Comparison of ENCODE assay signal across 7 cellular contexts in genomic region chr22:28678778-28679610, GRCh38. TPM values are rescaled to one million over a fixed set of nuclear protein-coding genes. Genes with fewer than 3 reads are reported as not detected.
DNase-seq lines count a peak whose midpoint lies in the region; ATAC-seq and TF ChIP-seq lines count a peak whose summit lies in the region.
"Not testable (repeated sequence)": the region's sequence is repeated elsewhere in the genome, so short reads cannot be mapped to it uniquely, and the experiment has no call there.

No MANE protein-coding gene starts in this region.

- H3K27ac ChIP-seq in heart right ventricle (peak overlapping the region in 9 of 10 donors; percentile 64 to 81 (median 74)), gastrocnemius medialis (peak overlapping the region; percentile 46 to 72 (median 62))

- H3K36me3 ChIP-seq in heart right ventricle, gastrocnemius medialis: not testable (repeated sequence)

- not testable (repeated sequence) for H3K27ac Mint-ChIP-seq in activated CD8-positive, alpha-beta T cell treated with anti-CD3 and anti-CD28 coated beads, Interleukin-2, amount 10 ng/mL, durations not matched to agents 7 days and 5 days

- in situ Hi-C loops in gastrocnemius medialis (cut with MboI; ENCODE audit: low sequenced_read_pairs in 4 of 4): not testable (repeated sequence)

- H3K4me3 ChIP-seq in GM08714 (ENCODE audit: low read length): peak overlapping the region; percentile 51
- H3K4me3 ChIP-seq in heart right ventricle: peak overlapping the region; percentile 74 to 95 (median 90)
- peak overlapping the region; percentile 60 to 80 (median 77) for H3K4me3 ChIP-seq in gastrocnemius medialis

- 9 to 12% methylated on average over 57 to 58 of the region's 58 CpGs for WGBS in heart right ventricle, 2 donors

- TF ChIP-seq CTCF in heart right ventricle (IDR thresholded peaks at IDR 0.05); gastrocnemius medialis (IDR thresholded peaks at IDR 0.05 in 4 of 5, conservative IDR thresholded peaks at IDR 0.05 in 1 of 5): not testable (repeated sequence)

- POLR2A ChIA-PET in activated CD8-positive, alpha-beta T cell treated with anti-CD3 and anti-CD28 coated beads, Interleukin-2, amount 10 ng/mL, durations not matched to agents 7 days and 5 days (lab: Charles Lee): interaction anchor here (0.5 kb wide), 1 partner anchor 688 kb away, joined by 4 read pairs; no protein-coding TSS in a partner anchor

- not testable (repeated sequence) for H3K9me3 ChIP-seq in heart right ventricle, gastrocnemius medialis

- DNase-seq in NCI-H748 (lab: John Stamatoyannopoulos, UW; ENCODE audit: unreplicated experiment) (peak; percentile 50), heart right ventricle (peak in 1 of 2 donors; percentile 24), midbrain (lab: John Stamatoyannopoulos, UW) (peak; percentile 21)
- DNase-seq in activated CD8-positive, alpha-beta T cell treated with anti-CD3 and anti-CD28 coated beads, Interleukin-2, amount 10 ng/mL, durations not matched to agents 7 days and 5 days; gastrocnemius medialis: not testable (repeated sequence)
- DNase-seq in central memory CD4-positive, alpha-beta T cell: peak; percentile 8

- peaks cover 20% of the 10 kb centered on the region for H3K4me1 Mint-ChIP-seq in activated CD8-positive, alpha-beta T cell treated with anti-CD3 and anti-CD28 coated beads, Interleukin-2, amount 10 ng/mL, durations not matched to agents 7 days and 5 days (ENCODE audit: low read depth)

- peaks cover 0 to 27% (median 9%) of the 10 kb centered on the region in 9 donors for H3K4me1 ChIP-seq in heart right ventricle
- not testable (repeated sequence) for H3K4me1 ChIP-seq in gastrocnemius medialis

- not testable (repeated sequence) for TF ChIP-seq POLR2A in gastrocnemius medialis (IDR thresholded peaks at IDR 0.05)

- intact Hi-C loops in heart right ventricle (cut with DNase I): loop anchor here in 2 of 10 donors (2.0 to 10.0 kb wide), 2 partner anchors 30 to 66 kb away; partner anchors contain the start of genes CHEK2 (in 1 of the 2) and HSCB (in 1 of the 2)
- intact Hi-C loops in gastrocnemius medialis (cut with DNase I; ENCODE audit: low total_unique reads): not testable (repeated sequence)

- CTCF ChIA-PET in activated CD8-positive, alpha-beta T cell treated with anti-CD3 and anti-CD28 coated beads, Interleukin-2, amount 10 ng/mL, durations not matched to agents 7 days and 5 days (lab: Charles Lee): not testable (repeated sequence)

- peak overlapping the region; percentile 52 for H3K4me3 Mint-ChIP-seq in activated CD8-positive, alpha-beta T cell treated with anti-CD3 and anti-CD28 coated beads, Interleukin-2, amount 10 ng/mL, durations not matched to agents 7 days and 5 days

- H3K36me3 Mint-ChIP-seq in activated CD8-positive, alpha-beta T cell treated with anti-CD3 and anti-CD28 coated beads, Interleukin-2, amount 10 ng/mL, durations not matched to agents 7 days and 5 days (ENCODE audit: low read depth): not testable (repeated sequence)

- H3K9me3 Mint-ChIP-seq in activated CD8-positive, alpha-beta T cell treated with anti-CD3 and anti-CD28 coated beads, Interleukin-2, amount 10 ng/mL, durations not matched to agents 7 days and 5 days (ENCODE audit: insufficient read depth): not testable (repeated sequence)

- H3K27me3 Mint-ChIP-seq in activated CD8-positive, alpha-beta T cell treated with anti-CD3 and anti-CD28 coated beads, Interleukin-2, amount 10 ng/mL, durations not matched to agents 7 days and 5 days (ENCODE audit: low read depth): peaks cover 67% of the 10 kb centered on the region

- H3K27me3 ChIP-seq in heart right ventricle: peaks cover 0 to 56% (median 0%) of the 10 kb centered on the region in 7 donors
- not testable (repeated sequence) for H3K27me3 ChIP-seq in gastrocnemius medialis

- ATAC-seq in activated CD8-positive, alpha-beta T cell treated with anti-CD3 and anti-CD28 coated beads, Interleukin-2, amount 10 ng/mL, durations not matched to agents 7 days and 5 days; heart right ventricle; gastrocnemius medialis: not testable (repeated sequence)

RNA-seq across cellular contexts. Expression of gene TTC28, which starts 0.6 kb away (rescaled TPM):
- total RNA-seq in activated CD8-positive, alpha-beta T cell treated with anti-CD3 and anti-CD28 coated beads, Interleukin-2, amount 10 ng/mL, durations not matched to agents 7 days and 5 days: under 1 TPM; 0.18 to 0.23 TPM
- total RNA-seq in heart right ventricle (10 to 100 TPM in 9 of 10 donors, 1 to 10 TPM in 1; 9.9 to 27.7 (median 20.9) TPM), gastrocnemius medialis (10 to 100 TPM in 2 of 4 donors, 1 to 10 TPM in 2; 6.3 to 18.1 (median 8.4) TPM)
- 1 to 10 TPM; 2.1 to 6.4 TPM for polyA plus RNA-seq in heart right ventricle

Comparison
In these comparisons a context has a peak if more than half of its experiments do, and no peak if none do; other contexts are left out.
1. RNA of gene TTC28, which starts 0.6 kb away (total RNA-seq): 9.9 to 27.7 TPM in heart right ventricle and 6.3 to 18.1 TPM in gastrocnemius medialis; 0.18 to 0.23 TPM in activated CD8-positive, alpha-beta T cell treated with anti-CD3 and anti-CD28 coated beads, Interleukin-2, amount 10 ng/mL, durations not matched to agents 7 days and 5 days; every median in the first group is over 4 times any median in the second.
2. Peak in every context shown above with its lines, with median percentiles within 50 percentile points of each other: H3K4me3 ChIP-seq.